In genomic region chr4:85391568-85392410, GRCh38 we compare ENCODE assay signal across 15 cellular contexts.
DNase-seq lines count a peak whose midpoint lies in the region; ATAC-seq lines count a peak whose summit lies in the region.
"Had no signal": no experiment of that assay in that cellular context is flagged by ENCODE, and none has a peak within 500 bp of the region (broad histone marks: within the 10 kb centered on the region; RNA-seq: fewer than 3 reads in every experiment).

No MANE protein-coding gene starts in this region.

- H3K9ac ChIP-seq in adipocyte (ENCODE audit: low read length) = no peak overlapping the region

- no peaks in the 10 kb centered on the region for H3K27me3 ChIP-seq in adipocyte (replicated peaks; ENCODE audit: control insufficient read depth, insufficient read depth, low read length)

- H3K4me1 ChIP-seq in adipocyte (ENCODE audit: control insufficient read depth, insufficient read depth, low read length) = peaks cover 15% of the 10 kb centered on the region

- no peaks in the 10 kb centered on the region for H3K9me3 ChIP-seq in adipocyte (ENCODE audit: control insufficient read depth, low read length)

- no peaks in the 10 kb centered on the region for H3K36me3 ChIP-seq in adipocyte (ENCODE audit: control insufficient read depth, insufficient read depth, low read length, severe bottlenecking)

- DNase-seq in adipocyte (ENCODE audit: low read depth) = no peak
- DNase-seq in NCI-H128 (lab: John Stamatoyannopoulos, UW; ENCODE audit: unreplicated experiment) = no peak
- no peak for DNase-seq in activated CD4-positive, CD25-positive, alpha-beta regulatory T cell (lab: John Stamatoyannopoulos, UW)
- no peak for DNase-seq in epidermal melanocyte (ENCODE audit: insufficient read length, low spot score)
- DNase-seq in stimulated activated CD4-positive, alpha-beta T cell treated with anti-CD3 and anti-CD28 coated beads, Interleukin-4, amount 100 ng/mL, for 1 hour = no peak
- DNase-seq: activated CD4-positive, alpha-beta T cell treated with anti-CD3 and anti-CD28 coated beads, Interleukin-2, amount 10 ng/mL, durations not matched to agents 24 days and 14 days; activated naive CD8-positive, alpha-beta T cell treated with anti-CD3 and anti-CD28 coated beads for 36 hours; CD8-positive, alpha-beta T cell; NCI-H226; SIG-M5; small intestine had no signal

- H3K4me3 ChIP-seq in adipocyte (ENCODE audit: low read length) = peak overlapping the region; percentile 32

- peak; percentile 82 for ATAC-seq in GM18858 (IDR thresholded peaks at IDR 0.05; ENCODE audit: unreplicated experiment)
- peak; percentile 85 for ATAC-seq in GM21390 (IDR thresholded peaks at IDR 0.05; ENCODE audit: unreplicated experiment)
- peak; percentile 81 for ATAC-seq in HG03039 (IDR thresholded peaks at IDR 0.05; ENCODE audit: unreplicated experiment)
- ATAC-seq: CD8-positive, alpha-beta T cell; stimulated activated effector memory CD8-positive, alpha-beta T cell treated with anti-CD3 and anti-CD28 coated beads, Interleukin-12 subunit alpha, Interleukin-12 subunit beta, amount 100 ng/mL, for 72 hours had no signal
